8 cellular contexts compared by ENCODE assay signal in genomic region chr17:38877130-38877851, GRCh38. TPM values are rescaled to one million over a fixed set of nuclear protein-coding genes. Genes with fewer than 3 reads are reported as not detected.
DNase-seq lines count a peak whose midpoint lies in the region; ATAC-seq and TF ChIP-seq lines count a peak whose summit lies in the region.

No MANE protein-coding gene starts in this region.

- DNase-seq in NCI-H2029 (lab: John Stamatoyannopoulos, UW) (peak; percentile 53), NCI-H2029 treated with DMSO at 0.1 percent for 48 hours (lab: John Stamatoyannopoulos, UW) (no peak), OCI-LY7 (ENCODE audit: low spot score) (peak; percentile 93), DMS79 (lab: John Stamatoyannopoulos, UW) (no peak)
- no peak for DNase-seq in effector memory CD4-positive, alpha-beta T cell
- DNase-seq in stimulated activated naive B cell treated with anti-CD40 and anti-IgM and Interleukin-4, amounts not matched to agents 10 μg/mL and 1 μg/mL and 100 μg/mL, for 72 hours = peak; percentile 20

- peak overlapping the region; percentile 84 for H3K27ac Mint-ChIP-seq in stimulated activated naive B cell treated with anti-CD40 and anti-IgM and Interleukin-4, amounts not matched to agents 10 μg/mL and 1 μg/mL and 100 μg/mL, for 72 hours

- peak; percentile 78 to 81 for ATAC-seq in stimulated activated naive B cell treated with anti-CD40 and anti-IgM and Interleukin-4, amounts not matched to agents 10 μg/mL and 1 μg/mL and 100 μg/mL, for 72 hours (replicated peaks)
- ATAC-seq in GM19395 (IDR thresholded peaks at IDR 0.05; ENCODE audit: unreplicated experiment) (no peak), HG03571 (IDR thresholded peaks at IDR 0.05; ENCODE audit: unreplicated experiment) (no peak)

- no peaks in the 10 kb centered on the region for H3K27me3 Mint-ChIP-seq in stimulated activated naive B cell treated with anti-CD40 and anti-IgM and Interleukin-4, amounts not matched to agents 10 μg/mL and 1 μg/mL and 100 μg/mL, for 72 hours

- H3K4me1 Mint-ChIP-seq in stimulated activated naive B cell treated with anti-CD40 and anti-IgM and Interleukin-4, amounts not matched to agents 10 μg/mL and 1 μg/mL and 100 μg/mL, for 72 hours = peaks cover 65 to 88% of the 10 kb centered on the region in 2 donors

- TF ChIP-seq CTCF in OCI-LY7 (conservative IDR thresholded peaks at IDR 0.05; ENCODE audit: low read length) = peak; percentile 48; the same call in 1 of the 2 replicates

- H3K9me3 ChIP-seq in OCI-LY7 (ENCODE audit: low read length) = no peaks in the 10 kb centered on the region
- H3K9me3 ChIP-seq in effector memory CD4-positive, alpha-beta T cell (ENCODE audit: control insufficient read depth, low read length) = no peaks in the 10 kb centered on the region

- no peaks in the 10 kb centered on the region for H3K9me3 Mint-ChIP-seq in stimulated activated naive B cell treated with anti-CD40 and anti-IgM and Interleukin-4, amounts not matched to agents 10 μg/mL and 1 μg/mL and 100 μg/mL, for 72 hours

- H3K27ac ChIP-seq in OCI-LY7 (ENCODE audit: low read depth, low read length, poor library complexity, severe bottlenecking) = peak overlapping the region; percentile 81
- peak overlapping the region; percentile 57 for H3K27ac ChIP-seq in effector memory CD4-positive, alpha-beta T cell (ENCODE audit: insufficient read depth, low read length, poor library complexity, severe bottlenecking)

- no TSS peak for BruUV-seq in OCI-LY7 (replicated peaks; lab: Mats Ljungman, UMichigan)

- H3K4me2 ChIP-seq in OCI-LY7 (ENCODE audit: low read length) = peak overlapping the region; percentile 88

- no peaks in the 10 kb centered on the region for H3K27me3 ChIP-seq in effector memory CD4-positive, alpha-beta T cell (replicated peaks; ENCODE audit: control insufficient read depth, insufficient read depth, low read length, poor library complexity, severe bottlenecking)

- intact Hi-C loops in OCI-LY7 (cut with micrococcal nuclease; ENCODE audit: unreplicated experiment) = loop anchor here (10.0 kb wide), 1 partner anchor 58 kb away; no protein-coding TSS in a partner anchor

- no peaks in the 10 kb centered on the region for H3K9me2 ChIP-seq in OCI-LY7 (ENCODE audit: insufficient read depth, low read length)

- CTCF ChIA-PET in OCI-LY7 (lab: Charles Lee; ENCODE audit: unreplicated experiment) = interaction anchor here (0.6 to 1.1 kb wide), 2 partner anchors 8 to 146 kb away, joined by 3 to 4 read pairs; partner anchors contain the start of gene LASP1

- peaks cover 43 to 56% of the 10 kb centered on the region in 2 donors for H3K36me3 Mint-ChIP-seq in stimulated activated naive B cell treated with anti-CD40 and anti-IgM and Interleukin-4, amounts not matched to agents 10 μg/mL and 1 μg/mL and 100 μg/mL, for 72 hours

- no peak overlapping the region for H2AFZ ChIP-seq in OCI-LY7 (ENCODE audit: low read length)

- peaks cover 57% of the 10 kb centered on the region for H3K36me3 ChIP-seq in OCI-LY7 (ENCODE audit: insufficient read depth, low read length)
- H3K36me3 ChIP-seq in effector memory CD4-positive, alpha-beta T cell (ENCODE audit: control insufficient read depth, insufficient read depth, low read length) = peaks cover 18% of the 10 kb centered on the region

- POLR2A ChIA-PET in OCI-LY7 (lab: Charles Lee) = interaction anchor here (0.5 to 1.4 kb wide), 5 partner anchors 8 to 180 kb away, joined by 3 to 6 read pairs (median 5); no protein-coding TSS in a partner anchor

- H3K4me3 Mint-ChIP-seq in stimulated activated naive B cell treated with anti-CD40 and anti-IgM and Interleukin-4, amounts not matched to agents 10 μg/mL and 1 μg/mL and 100 μg/mL, for 72 hours = peak overlapping the region; percentile 39 to 44

- H3K79me2 ChIP-seq in OCI-LY7 (ENCODE audit: insufficient read depth, low read depth, low read length) = peaks cover 89% of the 10 kb centered on the region

- H3K4me1 ChIP-seq in OCI-LY7 (ENCODE audit: insufficient read depth, low read length, poor library complexity, severe bottlenecking) = peaks cover 92% of the 10 kb centered on the region
- peaks cover 86% of the 10 kb centered on the region for H3K4me1 ChIP-seq in effector memory CD4-positive, alpha-beta T cell (ENCODE audit: control insufficient read depth, insufficient read depth, low read length, poor library complexity, severe bottlenecking)

- H4K20me1 ChIP-seq in OCI-LY7 (ENCODE audit: insufficient read depth, low read length) = peaks cover 9% of the 10 kb centered on the region; the same call in 1 of the 2 replicates

- peak overlapping the region; percentile 57 for H3K4me3 ChIP-seq in OCI-LY7 (ENCODE audit: low read depth, low read length, poor library complexity, severe bottlenecking)
- no peak overlapping the region for H3K4me3 ChIP-seq in effector memory CD4-positive, alpha-beta T cell (ENCODE audit: insufficient read depth, low read depth, low read length, poor library complexity, severe bottlenecking)

RNA-seq across cellular contexts. Expression of gene LASP1, which starts 7.4 kb away (rescaled TPM):
- 44.3 and 48.6 TPM in 2 replicates for total RNA-seq in OCI-LY7 (2014; rRNA removed; shearing (Covaris generic))
- 101 and 110 TPM in 2 replicates for total RNA-seq in OCI-LY7 (2022)

RNA-seq across cellular contexts. Expression of gene RPL23, which starts 23.8 kb away (rescaled TPM):
- 1,289 and 1,881 TPM in 2 replicates for total RNA-seq in OCI-LY7 (2014; rRNA removed; shearing (Covaris generic))
- total RNA-seq in OCI-LY7 (2022) = 1,611 and 1,766 TPM in 2 replicates

RNA-seq across cellular contexts. Expression of gene CWC25, which starts 52.2 kb away (rescaled TPM):
- total RNA-seq in OCI-LY7 (2014; rRNA removed; shearing (Covaris generic)) = 22.2 and 25.4 TPM in 2 replicates
- total RNA-seq in OCI-LY7 (2022) = 26.8 and 30.8 TPM in 2 replicates

Comparison
In these comparisons a context has a peak if more than half of its experiments do, and no peak if none do; other contexts are left out.
1. DNase-seq: peak in NCI-H2029 (single experiment), OCI-LY7 (single experiment) and stimulated activated naive B cell treated with anti-CD40 and anti-IgM and Interleukin-4, amounts not matched to agents 10 μg/mL and 1 μg/mL and 100 μg/mL, for 72 hours (single experiment); none in NCI-H2029 treated with DMSO at 0.1 percent for 48 hours (single experiment), effector memory CD4-positive, alpha-beta T cell (0 of 3) and DMS79 (single experiment).
2. ATAC-seq: peak in stimulated activated naive B cell treated with anti-CD40 and anti-IgM and Interleukin-4, amounts not matched to agents 10 μg/mL and 1 μg/mL and 100 μg/mL, for 72 hours (2 of 2); none in GM19395 (single experiment) and HG03571 (single experiment).